36 cellular contexts compared by ENCODE assay signal in genomic region chr3:63853106-63853505, GRCh38. TPM values are rescaled to one million over a fixed set of nuclear protein-coding genes. Genes with fewer than 3 reads are reported as not detected.
"Had no signal": no experiment of that assay in that cellular context is flagged by ENCODE, and none has a peak within 500 bp of the region (broad histone marks: within the 10 kb centered on the region; RNA-seq: fewer than 3 reads in every experiment).

No MANE protein-coding gene starts in this region.

- H3K4me3 ChIP-seq: adrenal gland, body of pancreas, breast epithelium had no signal

- ATAC-seq: activated CD8-positive, alpha-beta T cell treated with anti-CD3 and anti-CD28 coated beads for 36 hours; activated naive CD4-positive, alpha-beta T cell treated with anti-CD3 and anti-CD28 coated beads, Interleukin-2, amount 50 U/mL, for 72 hours; activated T-cell treated with anti-CD3 and anti-CD28 coated beads, Interleukin-2, amount 50 U/mL, for 4 hours; activated T-cell treated with anti-CD3 and anti-CD28 coated beads, Interleukin-2, amount 50 U/mL, for 72 hours; activated T-helper 17 cell treated with anti-CD3 and anti-CD28 coated beads, Interleukin-2, amount 50 U/mL, for 72 hours; body of pancreas had no signal

- H3K4me1 ChIP-seq: breast epithelium had no signal

- DNase-seq: activated B cell treated with CpG ODN at 0.5 μM for 24 hours; activated CD4-positive, alpha-beta memory T cell treated with anti-CD3 and anti-CD28 coated beads for 36 hours; activated CD4-positive, alpha-beta T cell treated with anti-CD3 and anti-CD28 coated beads for 4 hours; activated CD4-positive, alpha-beta T cell treated with anti-CD3 and anti-CD28 coated beads, Interleukin-2, amount 10 ng/mL, durations not matched to agents 24 days and 14 days; activated CD4-positive, alpha-beta T cell treated with anti-CD3 and anti-CD28 coated beads, Interleukin-2, amount 50 U/mL, for 1 hour; activated CD4-positive, alpha-beta T cell treated with anti-CD3 and anti-CD28 coated beads, Interleukin-2, amount 50 U/mL, for 4 hours; activated CD4-positive, CD25-positive, alpha-beta regulatory T cell treated with anti-CD3 and anti-CD28 coated beads, Interleukin-2, amount 50 U/mL, for 72 hours; activated CD8-positive, alpha-beta memory T cell treated with anti-CD3 and anti-CD28 coated beads, Interleukin-2, amount 50 U/mL, for 4 hours; activated CD8-positive, alpha-beta T cell treated with anti-CD3 and anti-CD28 coated beads for 36 hours; activated effector memory CD4-positive, alpha-beta T cell treated with anti-CD3 and anti-CD28 coated beads, Interleukin-2, amount 50 U/mL, for 16 hours; activated gamma-delta T cell treated with Interleukin-2 at 50 U/mL for 16 hours; activated naive CD4-positive, alpha-beta T cell; activated naive CD4-positive, alpha-beta T cell treated with anti-CD3 and anti-CD28 coated beads for 36 hours; activated naive CD4-positive, alpha-beta T cell treated with anti-CD3 and anti-CD28 coated beads, Interleukin-2, amount 50 U/mL, for 16 hours; activated naive CD8-positive, alpha-beta T cell treated with anti-CD3 and anti-CD28 coated beads for 36 hours; activated T-cell treated with anti-CD3 and anti-CD28 coated beads for 4 hours; activated T-cell treated with anti-CD3 and anti-CD28 coated beads, Interleukin-2, amount 50 U/mL, for 1 hour; activated T-cell treated with anti-CD3 and anti-CD28 coated beads, Interleukin-2, amount 50 U/mL, for 4 hours; activated T-cell treated with anti-CD3 and anti-CD28 coated beads, Interleukin-2, amount 50 U/mL, for 72 hours; adrenal gland; amniotic stem cell; aorta; body of pancreas; brain microvascular endothelial cell; central memory CD4-positive, alpha-beta T cell; T-helper 1 cell; T-helper 2 cell; T-helper 9 cell had no signal

- H3K27ac ChIP-seq: adrenal gland, body of pancreas, brain microvascular endothelial cell, breast epithelium, VCaP had no signal

- H3K27me3 ChIP-seq: adrenal gland, body of pancreas, brain microvascular endothelial cell, breast epithelium had no signal

- H3K36me3 ChIP-seq: adrenal gland, brain microvascular endothelial cell, breast epithelium had no signal

- H3K9me3 ChIP-seq: adrenal gland, body of pancreas, breast epithelium had no signal

RNA-seq across cellular contexts. Expression of gene C3orf49, which starts 34.0 kb away (rescaled TPM):
- total RNA-seq: activated B cell treated with CpG ODN at 0.5 μM for 24 hours; activated CD4-positive, alpha-beta memory T cell treated with anti-CD3 and anti-CD28 coated beads for 36 hours; activated CD4-positive, alpha-beta T cell treated with anti-CD3 and anti-CD28 coated beads, Interleukin-2, amount 10 ng/mL, durations not matched to agents 24 days and 14 days; activated CD8-positive, alpha-beta memory T cell treated with anti-CD3 and anti-CD28 coated beads for 36 hours; activated CD8-positive, alpha-beta T cell treated with anti-CD3 and anti-CD28 coated beads for 36 hours; activated naive CD4-positive, alpha-beta T cell treated with anti-CD3 and anti-CD28 coated beads for 36 hours; activated naive CD4-positive, alpha-beta T cell treated with anti-CD3 and anti-CD28 coated beads, Interleukin-2, amount 50 U/mL, for 72 hours; activated naive CD8-positive, alpha-beta T cell treated with anti-CD3 and anti-CD28 coated beads for 36 hours; activated T-cell treated with anti-CD3 and anti-CD28 coated beads, Interleukin-2, amount 50 U/mL, for 4 hours; activated T-cell treated with anti-CD3 and anti-CD28 coated beads, Interleukin-2, amount 50 U/mL, for 72 hours; activated T-helper 1 cell treated with anti-CD3 and anti-CD28 coated beads, Interleukin-12 subunit alpha, Interleukin-12 subunit beta, Interleukin-2, Interleukin-4 antibody, amounts not matched to agents 30 ng/mL and 10 ng/mL and 1 ng/mL, durations not matched to agents 14 hours and 24 hours and 36 hours; activated T-helper 17 cell treated with anti-CD3 and anti-CD28 coated beads, Interleukin-2, amount 50 U/mL, for 72 hours; adrenal gland; aorta; astrocyte; body of pancreas; breast epithelium; cardiac septum had no signal

RNA-seq across cellular contexts. Expression of gene SCAANT1, which starts 59.1 kb away (rescaled TPM):
- total RNA-seq: activated B cell treated with CpG ODN at 0.5 μM for 24 hours; activated CD4-positive, alpha-beta memory T cell treated with anti-CD3 and anti-CD28 coated beads for 36 hours; activated CD4-positive, alpha-beta T cell treated with anti-CD3 and anti-CD28 coated beads, Interleukin-2, amount 10 ng/mL, durations not matched to agents 24 days and 14 days; activated CD8-positive, alpha-beta memory T cell treated with anti-CD3 and anti-CD28 coated beads for 36 hours; activated CD8-positive, alpha-beta T cell treated with anti-CD3 and anti-CD28 coated beads for 36 hours; activated naive CD4-positive, alpha-beta T cell treated with anti-CD3 and anti-CD28 coated beads for 36 hours; activated naive CD4-positive, alpha-beta T cell treated with anti-CD3 and anti-CD28 coated beads, Interleukin-2, amount 50 U/mL, for 72 hours; activated naive CD8-positive, alpha-beta T cell treated with anti-CD3 and anti-CD28 coated beads for 36 hours; activated T-cell treated with anti-CD3 and anti-CD28 coated beads, Interleukin-2, amount 50 U/mL, for 4 hours; activated T-cell treated with anti-CD3 and anti-CD28 coated beads, Interleukin-2, amount 50 U/mL, for 72 hours; activated T-helper 1 cell treated with anti-CD3 and anti-CD28 coated beads, Interleukin-12 subunit alpha, Interleukin-12 subunit beta, Interleukin-2, Interleukin-4 antibody, amounts not matched to agents 30 ng/mL and 10 ng/mL and 1 ng/mL, durations not matched to agents 14 hours and 24 hours and 36 hours; adrenal gland; aorta; astrocyte; body of pancreas; breast epithelium; cardiac septum had no signal
